In genomic region chr11:6594142-6594768, GRCh38 we compare ENCODE assay signal across 17 cellular contexts. TPM values are rescaled to one million over a fixed set of nuclear protein-coding genes. Genes with fewer than 3 reads are reported as not detected.
A peak's percentile ranks its signal among the peaks of the same experiment; 100 is the strongest.
DNase-seq lines count a peak whose midpoint lies in the region; ATAC-seq, FAIRE-seq and TF ChIP-seq lines count a peak whose summit lies in the region.
"Had no signal": no experiment of that assay in that cellular context is flagged by ENCODE, and none has a peak within 500 bp of the region (broad histone marks: within the 10 kb centered on the region; RNA-seq: fewer than 3 reads in every experiment).

No MANE protein-coding gene starts in this region.

- peak overlapping the region; percentile 44 for H3K27ac Mint-ChIP-seq in activated CD4-positive, alpha-beta T cell treated with anti-CD3 and anti-CD28 coated beads, Interleukin-2, amount 10 ng/mL, durations not matched to agents 24 days and 14 days
- H3K27ac Mint-ChIP-seq in T-helper 17 cell, result peak overlapping the region; percentile 79
- H3K27ac Mint-ChIP-seq in nephron progenitor cell, result peak overlapping the region; percentile 5
- H3K27ac Mint-ChIP-seq: WTC11 had no signal

- DNase-seq in activated CD4-positive, alpha-beta T cell treated with anti-CD3 and anti-CD28 coated beads, Interleukin-2, amount 10 ng/mL, durations not matched to agents 24 days and 14 days, result peak; percentile 45
- DNase-seq in activated CD4-positive, alpha-beta T cell treated with anti-CD3 and anti-CD28 coated beads for 48 hours, result no peak
- DNase-seq in T-helper 17 cell (no peak), fibroblast of pulmonary artery (ENCODE audit: low read depth) (no peak), nephron progenitor cell (no peak), small intestine (no peak)
- DNase-seq: 8988T; effector CD8-positive, alpha-beta T cell; NCI-H146; stimulated activated CD4-positive, alpha-beta T cell treated with anti-CD3 and anti-CD28 coated beads, Interleukin-1b, Interleukin-23, amount 100 ng/mL, for 48 hours had no signal

- H3K4me3 ChIP-seq in fibroblast of pulmonary artery (replicated peaks; ENCODE audit: low read depth, low read length), result no peak overlapping the region
- H3K4me3 ChIP-seq in small intestine (ENCODE audit: low read depth in 1 of 2, low read length in 2 of 2), result no peak overlapping the region
- H3K4me3 ChIP-seq: HAP-1, pancreas had no signal

- peaks cover 57% of the 10 kb centered on the region for H3K36me3 Mint-ChIP-seq in activated CD4-positive, alpha-beta T cell treated with anti-CD3 and anti-CD28 coated beads, Interleukin-2, amount 10 ng/mL, durations not matched to agents 24 days and 14 days (ENCODE audit: low read depth)
- peaks cover 15% of the 10 kb centered on the region for H3K36me3 Mint-ChIP-seq in T-helper 17 cell (ENCODE audit: low read depth)
- peaks cover 50% of the 10 kb centered on the region for H3K36me3 Mint-ChIP-seq in nephron progenitor cell (ENCODE audit: low read depth)

- no peak overlapping the region for H3K4me3 Mint-ChIP-seq in activated CD4-positive, alpha-beta T cell treated with anti-CD3 and anti-CD28 coated beads, Interleukin-2, amount 10 ng/mL, durations not matched to agents 24 days and 14 days
- H3K4me3 Mint-ChIP-seq in T-helper 17 cell, result no peak overlapping the region
- no peak overlapping the region for H3K4me3 Mint-ChIP-seq in nephron progenitor cell
- H3K4me3 Mint-ChIP-seq: T-helper 2 cell treated with Interferon-gamma antibody and Interleukin-4, amounts not matched to agents 5 μg/mL and 100 μg/mL, for 36 hours; WTC11 had no signal

- no peaks in the 10 kb centered on the region for H3K27me3 Mint-ChIP-seq in activated CD4-positive, alpha-beta T cell treated with anti-CD3 and anti-CD28 coated beads, Interleukin-2, amount 10 ng/mL, durations not matched to agents 24 days and 14 days
- H3K27me3 Mint-ChIP-seq in T-helper 17 cell (no peaks in the 10 kb centered on the region), nephron progenitor cell (ENCODE audit: low read depth, poor library complexity) (peaks cover 3% of the 10 kb centered on the region)

- no peak for FAIRE-seq in small intestine (lab: Jason Lieb, UNC)
- FAIRE-seq: GM19239, pancreas had no signal

- intact Hi-C loops in activated CD4-positive, alpha-beta T cell treated with anti-CD3 and anti-CD28 coated beads, Interleukin-2, amount 10 ng/mL, durations not matched to agents 24 days and 14 days (cut with micrococcal nuclease), result no loop called here

- TF ChIP-seq CTCF in fibroblast of pulmonary artery (IDR thresholded peaks at IDR 0.05; ENCODE audit: low read length, missing control alignments) (peak; percentile 10), nephron progenitor cell (IDR thresholded peaks at IDR 0.05) (no peak)

- H3K27me3 ChIP-seq in small intestine (ENCODE audit: control insufficient read depth in 2 of 2, insufficient read depth in 2 of 2, low read length in 2 of 2), result no peaks in the 10 kb centered on the region
- H3K27me3 ChIP-seq: pancreas had no signal

- peaks cover 17% of the 10 kb centered on the region for H3K4me1 Mint-ChIP-seq in activated CD4-positive, alpha-beta T cell treated with anti-CD3 and anti-CD28 coated beads, Interleukin-2, amount 10 ng/mL, durations not matched to agents 24 days and 14 days
- H3K4me1 Mint-ChIP-seq in T-helper 17 cell, result peaks cover 37% of the 10 kb centered on the region
- H3K4me1 Mint-ChIP-seq in nephron progenitor cell, result peaks cover 12% of the 10 kb centered on the region

- no peaks in the 10 kb centered on the region for H3K9me3 Mint-ChIP-seq in activated CD4-positive, alpha-beta T cell treated with anti-CD3 and anti-CD28 coated beads, Interleukin-2, amount 10 ng/mL, durations not matched to agents 24 days and 14 days
- H3K9me3 Mint-ChIP-seq in nephron progenitor cell, result no peaks in the 10 kb centered on the region
- H3K9me3 Mint-ChIP-seq: T-helper 2 cell treated with Interferon-gamma antibody and Interleukin-4, amounts not matched to agents 5 μg/mL and 100 μg/mL, for 36 hours; WTC11 had no signal

- peaks cover 2 to 12% of the 10 kb centered on the region in 2 donors for H3K36me3 ChIP-seq in small intestine (ENCODE audit: control insufficient read depth in 2 of 2, insufficient read depth in 2 of 2, low read length in 2 of 2)

- no peak overlapping the region for H3K27ac ChIP-seq in small intestine (ENCODE audit: low read depth in 1 of 2, low read length in 1 of 2)
- H3K27ac ChIP-seq: pancreas had no signal

- H3K9me3 ChIP-seq in T-helper 17 cell (ENCODE audit: control insufficient read depth, low read length, poor library complexity, severe bottlenecking), result no peaks in the 10 kb centered on the region
- no peaks in the 10 kb centered on the region for H3K9me3 ChIP-seq in small intestine (ENCODE audit: control insufficient read depth, low read depth)
- H3K9me3 ChIP-seq: HAP-1, pancreas had no signal

- ATAC-seq in T-helper 17 cell (no peak), GM19324 (IDR thresholded peaks at IDR 0.05; ENCODE audit: low FRiP score, unreplicated experiment) (no peak), GM21423 (IDR thresholded peaks at IDR 0.05; ENCODE audit: unreplicated experiment) (no peak)
- ATAC-seq: pancreas, WTC11 had no signal

- no peaks in the 10 kb centered on the region for H3K4me1 ChIP-seq in small intestine (ENCODE audit: control insufficient read depth in 2 of 2, insufficient read depth in 1 of 2, low read depth in 1 of 2, low read length in 1 of 2)
- H3K4me1 ChIP-seq: HAP-1 had no signal

- 85 to 94% (median 87%) methylated on average over 3 of the region's 3 CpGs for WGBS in small intestine, 3 donors

RNA-seq across cellular contexts. Expression of gene RRP8, which starts 9.2 kb away (rescaled TPM):
- total RNA-seq in activated CD4-positive, alpha-beta T cell treated with anti-CD3 and anti-CD28 coated beads, Interleukin-2, amount 10 ng/mL, durations not matched to agents 24 days and 14 days, result 41.5 and 43.8 TPM in 2 replicates
- 10 to 100 TPM; 18.5 to 26.7 TPM for total RNA-seq in T-helper 17 cell
- polyA plus RNA-seq in small intestine, result 10 to 100 TPM; 15.9 to 28.4 (median 16.0) TPM

RNA-seq across cellular contexts. Expression of gene ILK, which starts 9.3 kb away (rescaled TPM):
- 89.6 and 92.4 TPM in 2 replicates for total RNA-seq in activated CD4-positive, alpha-beta T cell treated with anti-CD3 and anti-CD28 coated beads, Interleukin-2, amount 10 ng/mL, durations not matched to agents 24 days and 14 days
- 10 to 100 TPM; 70.2 to 70.6 TPM for total RNA-seq in T-helper 17 cell
- 10 to 100 TPM; 73.9 to 97.3 (median 88.9) TPM for polyA plus RNA-seq in small intestine

RNA-seq across cellular contexts. Expression of gene TAF10, which starts 17.8 kb away (rescaled TPM):
- total RNA-seq in activated CD4-positive, alpha-beta T cell treated with anti-CD3 and anti-CD28 coated beads, Interleukin-2, amount 10 ng/mL, durations not matched to agents 24 days and 14 days, result 140 and 141 TPM in 2 replicates
- total RNA-seq in T-helper 17 cell, result 100 to 1,000 TPM; 124 to 132 TPM
- 100 to 1,000 TPM in 2 of 3 donors, 10 to 100 TPM in 1; 62.6 to 133 (median 114) TPM for polyA plus RNA-seq in small intestine

RNA-seq across cellular contexts. Expression of gene TPP1, which starts 25.0 kb away (rescaled TPM):
- 32.2 and 35.2 TPM in 2 replicates for total RNA-seq in activated CD4-positive, alpha-beta T cell treated with anti-CD3 and anti-CD28 coated beads, Interleukin-2, amount 10 ng/mL, durations not matched to agents 24 days and 14 days
- 10 to 100 TPM; 77.1 to 84.6 TPM for total RNA-seq in T-helper 17 cell
- polyA plus RNA-seq in small intestine, result 10 to 100 TPM; 25.4 to 43.9 (median 25.5) TPM

Comparison
In these comparisons a context has a peak if more than half of its experiments do, and no peak if none do; other contexts are left out.
1. H3K27ac Mint-ChIP-seq: peak in every context shown above with its lines; median percentile 79 in T-helper 17 cell; 44 in activated CD4-positive, alpha-beta T cell treated with anti-CD3 and anti-CD28 coated beads, Interleukin-2, amount 10 ng/mL, durations not matched to agents 24 days and 14 days; 5 in nephron progenitor cell.